In genomic region chr10:22280078-22280477, GRCh38 we compare ENCODE assay signal across 23 cellular contexts.
"Had no signal": no experiment of that assay in that cellular context is flagged by ENCODE, and none has a peak within 500 bp of the region (broad histone marks: within the 10 kb centered on the region; RNA-seq: fewer than 3 reads in every experiment).

No MANE protein-coding gene starts in this region.

- H3K36me3 ChIP-seq: esophagus squamous epithelium, gastroesophageal sphincter, left ventricle myocardium inferior, lower lobe of right lung, spleen, tibial artery, upper lobe of left lung, uterus had no signal

- H3K36me3 Mint-ChIP-seq: immature natural killer cell; naive thymus-derived CD4-positive, alpha-beta T cell; stimulated activated memory B cell treated with anti-CD40 and anti-IgM and Interleukin-4, amounts not matched to agents 10 μg/mL and 1 μg/mL and 100 μg/mL, for 72 hours had no signal

- H3K27ac Mint-ChIP-seq: dendritic cell treated with granulocyte-macrophage colony-stimulating factor and Interleukin-4, amounts not matched to agents 40 ng/mL and 50 ng/mL, for 4 days; effector memory CD8-positive, alpha-beta T cell; immature natural killer cell; naive thymus-derived CD4-positive, alpha-beta T cell; nephron progenitor cell; stimulated activated memory B cell treated with anti-CD40 and anti-IgM and Interleukin-4, amounts not matched to agents 10 μg/mL and 1 μg/mL and 100 μg/mL, for 72 hours; stimulated activated naive CD8-positive, alpha-beta T cell treated with anti-CD3 and anti-CD28 coated beads, Interleukin-15, Interleukin-2, amounts not matched to agents 100 ng/mL and 50 ng/mL, for 24 hours had no signal

- ATAC-seq: effector memory CD8-positive, alpha-beta T cell; gastroesophageal sphincter; left cardiac atrium; lower lobe of right lung; naive thymus-derived CD4-positive, alpha-beta T cell; psoas muscle; sciatic nerve; stimulated activated memory B cell treated with anti-CD40 and anti-IgM and Interleukin-4, amounts not matched to agents 10 μg/mL and 1 μg/mL and 100 μg/mL, for 72 hours had no signal

- DNase-seq: effector memory CD8-positive, alpha-beta T cell; esophagus squamous epithelium; foreskin fibroblast; glutamatergic neuron; immature natural killer cell; left cardiac atrium; left ventricle myocardium inferior; lower lobe of right lung; naive thymus-derived CD4-positive, alpha-beta T cell; nephron progenitor cell; psoas muscle; spleen; stimulated activated CD4-positive, alpha-beta T cell treated with anti-CD3 and anti-CD28 coated beads, Interleukin-15, amount 100 ng/mL, for 24 hours; stimulated activated CD4-positive, alpha-beta T cell treated with anti-CD3 and anti-CD28 coated beads, Interleukin-1b, Interleukin-23, amount 100 ng/mL, for 48 hours; stimulated activated CD4-positive, alpha-beta T cell treated with anti-CD3 and anti-CD28 coated beads, Interleukin-4, amount 100 ng/mL, for 24 hours; tibial artery; upper lobe of left lung; uterus had no signal

- H3K4me3 Mint-ChIP-seq: dendritic cell treated with granulocyte-macrophage colony-stimulating factor and Interleukin-4, amounts not matched to agents 40 ng/mL and 50 ng/mL, for 4 days; effector memory CD8-positive, alpha-beta T cell; immature natural killer cell; naive thymus-derived CD4-positive, alpha-beta T cell; nephron progenitor cell; stimulated activated memory B cell treated with anti-CD40 and anti-IgM and Interleukin-4, amounts not matched to agents 10 μg/mL and 1 μg/mL and 100 μg/mL, for 72 hours; stimulated activated naive CD8-positive, alpha-beta T cell treated with anti-CD3 and anti-CD28 coated beads, Interleukin-15, Interleukin-2, amounts not matched to agents 100 ng/mL and 50 ng/mL, for 24 hours had no signal

- H3K9me3 ChIP-seq: esophagus squamous epithelium, gastroesophageal sphincter, left ventricle myocardium inferior, lower lobe of right lung, psoas muscle, spleen, tibial artery, upper lobe of left lung, uterus had no signal

- H3K4me3 ChIP-seq: esophagus squamous epithelium, gastroesophageal sphincter, left ventricle myocardium inferior, lower lobe of right lung, psoas muscle, spleen, tibial artery, upper lobe of left lung, uterus had no signal

- H3K27ac ChIP-seq: esophagus squamous epithelium, gastroesophageal sphincter, left ventricle myocardium inferior, lower lobe of right lung, psoas muscle, spleen, tibial artery, upper lobe of left lung, uterus had no signal

- H3K27me3 ChIP-seq: upper lobe of left lung, uterus had no signal

- H3K4me1 ChIP-seq: esophagus squamous epithelium, gastroesophageal sphincter, left ventricle myocardium inferior, lower lobe of right lung, psoas muscle, spleen, tibial artery, upper lobe of left lung, uterus had no signal

- H3K9me3 Mint-ChIP-seq: dendritic cell treated with granulocyte-macrophage colony-stimulating factor and Interleukin-4, amounts not matched to agents 40 ng/mL and 50 ng/mL, for 4 days; effector memory CD8-positive, alpha-beta T cell; immature natural killer cell; naive thymus-derived CD4-positive, alpha-beta T cell; nephron progenitor cell; stimulated activated memory B cell treated with anti-CD40 and anti-IgM and Interleukin-4, amounts not matched to agents 10 μg/mL and 1 μg/mL and 100 μg/mL, for 72 hours; stimulated activated naive CD8-positive, alpha-beta T cell treated with anti-CD3 and anti-CD28 coated beads, Interleukin-15, Interleukin-2, amounts not matched to agents 100 ng/mL and 50 ng/mL, for 24 hours had no signal

- H3K4me1 Mint-ChIP-seq: immature natural killer cell; naive thymus-derived CD4-positive, alpha-beta T cell; stimulated activated memory B cell treated with anti-CD40 and anti-IgM and Interleukin-4, amounts not matched to agents 10 μg/mL and 1 μg/mL and 100 μg/mL, for 72 hours had no signal
